9 cellular contexts compared by ENCODE assay signal in genomic region chr15:65270811-65271545, GRCh38. TPM values are rescaled to one million over a fixed set of nuclear protein-coding genes. Genes with fewer than 3 reads are reported as not detected.
DNase-seq lines count a peak whose midpoint lies in the region; ATAC-seq and TF ChIP-seq lines count a peak whose summit lies in the region.
"Not testable (repeated sequence)": the region's sequence is repeated elsewhere in the genome, so short reads cannot be mapped to it uniquely, and the experiment has no call there.
"Had no signal": no experiment of that assay in that cellular context is flagged by ENCODE, and none has a peak within 500 bp of the region (broad histone marks: within the 10 kb centered on the region; RNA-seq: fewer than 3 reads in every experiment).

No MANE protein-coding gene starts in this region.

- not testable (repeated sequence) for H3K4me3 ChIP-seq in Karpas-422 (ENCODE audit: low read length); PC-3 (ENCODE audit: low read length); epithelial cell of esophagus (ENCODE audit: low read length); parathyroid adenoma (ENCODE audit: low read depth, low read length); vagina

- TF ChIP-seq POLR2A in vagina (IDR thresholded peaks at IDR 0.05): not testable (repeated sequence)

- H3K36me3 Mint-ChIP-seq in activated T-helper 17 cell treated with anti-CD3 and anti-CD28 coated beads, Interleukin-2, amount 50 U/mL, for 72 hours (ENCODE audit: low read depth): peaks cover 29% of the 10 kb centered on the region

- H3K9ac ChIP-seq in Karpas-422 (ENCODE audit: low read length); PC-3 (ENCODE audit: low read length); parathyroid adenoma: not testable (repeated sequence)

- H3K27ac Mint-ChIP-seq in activated T-helper 17 cell treated with anti-CD3 and anti-CD28 coated beads, Interleukin-2, amount 50 U/mL, for 72 hours: not testable (repeated sequence)

- not testable (repeated sequence) for H3K4me1 ChIP-seq in Karpas-422 (ENCODE audit: low read length); PC-3 (ENCODE audit: insufficient read depth, low read length); parathyroid adenoma; vagina

- H3K27me3 ChIP-seq in Karpas-422 (ENCODE audit: low read length); PC-3 (ENCODE audit: low read length); parathyroid adenoma (ENCODE audit: control insufficient read depth, insufficient read depth, low read length); vagina: not testable (repeated sequence)

- not testable (repeated sequence) for H3K9me3 ChIP-seq in Karpas-422 (ENCODE audit: low read length); PC-3 (ENCODE audit: low read length); parathyroid adenoma (ENCODE audit: control insufficient read depth, low read length); vagina

- peak; percentile 68; the same call in 1 of the 2 replicates for ATAC-seq in PC-3
- peak; percentile 48 for ATAC-seq in activated T-helper 17 cell treated with anti-CD3 and anti-CD28 coated beads, Interleukin-2, amount 50 U/mL, for 72 hours (replicated peaks)

- H3K4me3 Mint-ChIP-seq in activated T-helper 17 cell treated with anti-CD3 and anti-CD28 coated beads, Interleukin-2, amount 50 U/mL, for 72 hours: not testable (repeated sequence)

- not testable (repeated sequence) for H3F3A ChIP-seq in PC-3 (ENCODE audit: low read length, unreplicated experiment)

- H3K79me2 ChIP-seq in Karpas-422 (ENCODE audit: low read length); PC-3 (ENCODE audit: low read length); parathyroid adenoma: not testable (repeated sequence)

- peak; percentile 66 for TF ChIP-seq CTCF in PC-3 (conservative IDR thresholded peaks at IDR 0.05; ENCODE audit: low read depth, low read length)
- peak; percentile 90 for TF ChIP-seq CTCF in epithelial cell of esophagus (IDR thresholded peaks at IDR 0.05; ENCODE audit: insufficient read depth, low read depth, low read length, missing control alignments)
- peak; percentile 67 for TF ChIP-seq CTCF in parathyroid adenoma (IDR thresholded peaks at IDR 0.05)
- peak; percentile 64 to 76 (median 65) for TF ChIP-seq CTCF in vagina (IDR thresholded peaks at IDR 0.05)

- intact Hi-C loops in PC-3 (cut with micrococcal nuclease) (loop anchor here (1.0 to 10.0 kb wide), 2 partner anchors 82 to 216 kb away; no protein-coding TSS in a partner anchor), vagina (cut with DNase I) (loop anchor here (5.0 kb wide), 1 partner anchor 84 kb away; the partner anchor contains the start of gene CLPX)

- H4K20me1 ChIP-seq in Karpas-422 (ENCODE audit: insufficient read depth, low read depth, low read length); PC-3 (ENCODE audit: low read length): not testable (repeated sequence)

- H2AFZ ChIP-seq in Karpas-422 (ENCODE audit: low read length); PC-3 (ENCODE audit: low read length); parathyroid adenoma: not testable (repeated sequence)

- not testable (repeated sequence) for H3K4me2 ChIP-seq in Karpas-422 (ENCODE audit: low read depth, low read length, poor library complexity, severe bottlenecking); PC-3 (ENCODE audit: low read length); parathyroid adenoma (ENCODE audit: low read length)

- in situ Hi-C loops in G401 (cut with HindIII; ENCODE audit: low sequenced_read_pairs): not testable (repeated sequence)

- not testable (repeated sequence) for BruUV-seq in PC-3 (replicated peaks; lab: Mats Ljungman, UMichigan)

- H3K36me3 ChIP-seq in Karpas-422 (ENCODE audit: insufficient read depth, low read length); PC-3 (ENCODE audit: low read depth, low read length); parathyroid adenoma (ENCODE audit: control insufficient read depth, insufficient read depth, low read length); vagina: not testable (repeated sequence)

- not testable (repeated sequence) for H3K9me2 ChIP-seq in Karpas-422 (replicated peaks; ENCODE audit: insufficient read depth, low read length); PC-3 (replicated peaks; ENCODE audit: low read length)

- CTCF ChIA-PET in PC-3 (lab: Charles Lee): interaction anchor here (0.6 kb wide), 1 partner anchor 16 kb away, joined by 9 read pairs; the partner anchor contains the start of gene PARP16

- not testable (repeated sequence) for H3K9me3 Mint-ChIP-seq in activated T-helper 17 cell treated with anti-CD3 and anti-CD28 coated beads, Interleukin-2, amount 50 U/mL, for 72 hours

- DNase-seq in G401 (ENCODE audit: low spot score) (peak; percentile 64), Karpas-422 (peak; percentile 71), PC-3 (peak; percentile 47), epithelial cell of esophagus (ENCODE audit: low read depth) (peak; percentile 81), iris pigment epithelial cell (ENCODE audit: low read depth) (peak; percentile 87)
- not testable (repeated sequence) for DNase-seq in vagina (ENCODE audit: extremely low spot score in 2 of 2)

- H3K4me1 Mint-ChIP-seq in activated T-helper 17 cell treated with anti-CD3 and anti-CD28 coated beads, Interleukin-2, amount 50 U/mL, for 72 hours: peaks cover 10% of the 10 kb centered on the region

- not testable (repeated sequence) for H3K27ac ChIP-seq in Karpas-422 (ENCODE audit: low read length); PC-3 (ENCODE audit: low read length); parathyroid adenoma
- H3K27ac ChIP-seq in vagina: peak overlapping the region; percentile 35

- H3K27me3 Mint-ChIP-seq in activated T-helper 17 cell treated with anti-CD3 and anti-CD28 coated beads, Interleukin-2, amount 50 U/mL, for 72 hours: not testable (repeated sequence)

- POLR2A ChIA-PET in PC-3 (lab: Charles Lee; ENCODE audit: unreplicated experiment): not testable (repeated sequence)

RNA-seq across cellular contexts. Expression of gene PARP16, which starts 15.7 kb away (rescaled TPM):
- 6.2 and 6.3 TPM in 2 replicates for total RNA-seq in G401 (2014; rRNA removed; shearing (Covaris generic))
- total RNA-seq in Karpas-422 (2014; rRNA removed; shearing (Covaris generic); ENCODE audit: low replicate concordance): 7.7 and 8.3 TPM in 2 replicates
- 6.4 and 11.0 TPM in 2 replicates for total RNA-seq in PC-3 (2014; rRNA removed)
- total RNA-seq in activated T-helper 17 cell treated with anti-CD3 and anti-CD28 coated beads, Interleukin-2, amount 50 U/mL, for 72 hours: 10 to 100 TPM; 19.8 to 22.0 TPM
- 12.8 TPM for total RNA-seq in vagina

RNA-seq across cellular contexts. Expression of gene RNU5A-1, which starts 24.9 kb away (rescaled TPM):
- total RNA-seq in G401 (2014; rRNA removed; shearing (Covaris generic)): not detected in 2 replicates
- total RNA-seq in Karpas-422 (2014; rRNA removed; shearing (Covaris generic); ENCODE audit: low replicate concordance): not detected in 2 replicates
- total RNA-seq in PC-3 (2014; rRNA removed) (not detected in 2 replicates), vagina (not detected)
- total RNA-seq in activated T-helper 17 cell treated with anti-CD3 and anti-CD28 coated beads, Interleukin-2, amount 50 U/mL, for 72 hours: not detected
- total RNA-seq: T-helper 1 cell treated with Interleukin-12 subunit alpha and Interleukin-12 subunit beta and Interleukin-4 antibody, amounts not matched to agents 30 ng/mL and 1 ng/mL, for 36 hours had no signal

RNA-seq across cellular contexts. Expression of gene RNU5B-1, which starts 33.5 kb away (rescaled TPM):
- total RNA-seq in G401 (2014; rRNA removed; shearing (Covaris generic)): not detected in 2 replicates
- not detected in 2 replicates for total RNA-seq in Karpas-422 (2014; rRNA removed; shearing (Covaris generic); ENCODE audit: low replicate concordance)
- not detected in 2 replicates for total RNA-seq in PC-3 (2014; rRNA removed)
- total RNA-seq in activated T-helper 17 cell treated with anti-CD3 and anti-CD28 coated beads, Interleukin-2, amount 50 U/mL, for 72 hours: 10 to 100 TPM in 1 of 2 donors, not detected in 1; 14.1 TPM
- total RNA-seq in vagina: not detected
- total RNA-seq: T-helper 1 cell treated with Interleukin-12 subunit alpha and Interleukin-12 subunit beta and Interleukin-4 antibody, amounts not matched to agents 30 ng/mL and 1 ng/mL, for 36 hours had no signal

RNA-seq across cellular contexts. Expression of gene CILP, which starts 59.7 kb away (rescaled TPM):
- total RNA-seq in G401 (2014; rRNA removed; shearing (Covaris generic)): not detected in 2 replicates
- total RNA-seq in Karpas-422 (2014; rRNA removed; shearing (Covaris generic); ENCODE audit: low replicate concordance): 0.04 TPM in 1 of 2 replicates, not detected in the other
- not detected in 2 replicates for total RNA-seq in PC-3 (2014; rRNA removed)
- under 1 TPM; 0.05 to 0.09 TPM for total RNA-seq in activated T-helper 17 cell treated with anti-CD3 and anti-CD28 coated beads, Interleukin-2, amount 50 U/mL, for 72 hours
- total RNA-seq in vagina: 129 TPM
- total RNA-seq: T-helper 1 cell treated with Interleukin-12 subunit alpha and Interleukin-12 subunit beta and Interleukin-4 antibody, amounts not matched to agents 30 ng/mL and 1 ng/mL, for 36 hours had no signal
